Comparison of ENCODE assay signal across 27 cellular contexts in genomic region chrX:1029494-1029893, GRCh38.
"Had no signal": no experiment of that assay in that cellular context is flagged by ENCODE, and none has a peak within 500 bp of the region (broad histone marks: within the 10 kb centered on the region; RNA-seq: fewer than 3 reads in every experiment).

No MANE protein-coding gene starts in this region.

- H3K4me1 ChIP-seq: neural progenitor cell, pancreas, psoas muscle, right lobe of liver, sigmoid colon, suprapubic skin, testis, tibial artery, transverse colon, vagina had no signal

- H3K27me3 ChIP-seq: neural progenitor cell, pancreas, right lobe of liver, sigmoid colon, suprapubic skin, testis, tibial artery, transverse colon, vagina had no signal

- H3K27ac Mint-ChIP-seq: naive thymus-derived CD4-positive, alpha-beta T cell; natural killer cell; stimulated activated memory B cell treated with anti-CD40 and anti-IgM and Interleukin-4, amounts not matched to agents 10 μg/mL and 1 μg/mL and 100 μg/mL, for 72 hours; stimulated activated naive CD8-positive, alpha-beta T cell treated with anti-CD3 and anti-CD28 coated beads, Interleukin-15, amount 100 ng/mL, for 72 hours; type B pancreatic cell had no signal

- H3K27ac ChIP-seq: neural progenitor cell, pancreas, psoas muscle, right lobe of liver, sigmoid colon, suprapubic skin, testis, tibial artery, transverse colon, vagina had no signal

- H3K27me3 Mint-ChIP-seq: stimulated activated naive CD8-positive, alpha-beta T cell treated with anti-CD3 and anti-CD28 coated beads, Interleukin-15, amount 100 ng/mL, for 72 hours had no signal

- H3K4me3 Mint-ChIP-seq: naive thymus-derived CD4-positive, alpha-beta T cell; natural killer cell; nephron progenitor cell; neural progenitor cell; stimulated activated memory B cell treated with anti-CD40 and anti-IgM and Interleukin-4, amounts not matched to agents 10 μg/mL and 1 μg/mL and 100 μg/mL, for 72 hours; stimulated activated naive CD8-positive, alpha-beta T cell treated with anti-CD3 and anti-CD28 coated beads, Interleukin-15, amount 100 ng/mL, for 72 hours; type B pancreatic cell had no signal

- H3K4me1 Mint-ChIP-seq: nephron progenitor cell had no signal

- H3K4me2 ChIP-seq: neural progenitor cell had no signal

- H3K36me3 ChIP-seq: neural progenitor cell, pancreas, right lobe of liver, sigmoid colon, suprapubic skin, tibial artery, transverse colon, vagina had no signal

- ATAC-seq: naive thymus-derived CD4-positive, alpha-beta T cell; natural killer cell; pancreas; psoas muscle; right cardiac atrium; right lobe of liver; stimulated activated memory B cell treated with anti-CD40 and anti-IgM and Interleukin-4, amounts not matched to agents 10 μg/mL and 1 μg/mL and 100 μg/mL, for 72 hours; stimulated activated naive CD8-positive, alpha-beta T cell treated with anti-CD3 and anti-CD28 coated beads, Interleukin-15, amount 100 ng/mL, for 72 hours; stimulated activated naive CD8-positive, alpha-beta T cell treated with anti-CD3 and anti-CD28 coated beads, Interleukin-15, Interleukin-2, amounts not matched to agents 100 U/mL and 50 U/mL, for 24 hours had no signal

- H3K9me3 Mint-ChIP-seq: natural killer cell, neural progenitor cell, type B pancreatic cell had no signal

- H2AFZ ChIP-seq: neural progenitor cell had no signal

- DNase-seq: naive thymus-derived CD4-positive, alpha-beta T cell; natural killer cell; nephron progenitor cell; occipital lobe; pancreas; psoas muscle; right cardiac atrium; right lobe of liver; sigmoid colon; small intestine; stimulated activated CD4-positive, alpha-beta T cell treated with anti-CD3 and anti-CD28 coated beads, Interleukin-15, amount 100 ng/mL, for 24 hours; stimulated activated CD4-positive, alpha-beta T cell treated with anti-CD3 and anti-CD28 coated beads, Interleukin-2, amount 100 ng/mL, for 24 hours; stimulated activated CD4-positive, alpha-beta T cell treated with anti-CD3 and anti-CD28 coated beads, Interleukin-4, amount 100 ng/mL, for 1 hour; stimulated activated CD4-positive, alpha-beta T cell treated with anti-CD3 and anti-CD28 coated beads, Interleukin-4, amount 100 ng/mL, for 4 hours; stimulated activated CD8-positive, alpha-beta memory T cell treated with anti-CD3 and anti-CD28 coated beads, Interleukin-4, amount 100 ng/mL, for 48 hours; stimulated activated naive CD4-positive, alpha-beta T cell; stimulated activated naive CD8-positive, alpha-beta T cell treated with anti-CD3 and anti-CD28 coated beads, Interleukin-15, amount 100 ng/mL, for 72 hours; stimulated activated naive CD8-positive, alpha-beta T cell treated with anti-CD3 and anti-CD28 coated beads, Interleukin-15, Interleukin-2, amounts not matched to agents 100 U/mL and 50 U/mL, for 24 hours; substantia nigra; testis; transverse colon had no signal

- H3K36me3 Mint-ChIP-seq: natural killer cell; neural progenitor cell; stimulated activated memory B cell treated with anti-CD40 and anti-IgM and Interleukin-4, amounts not matched to agents 10 μg/mL and 1 μg/mL and 100 μg/mL, for 72 hours; type B pancreatic cell had no signal

- H3K4me3 ChIP-seq: neural progenitor cell, pancreas, psoas muscle, right lobe of liver, sigmoid colon, suprapubic skin, testis, tibial artery, transverse colon, vagina had no signal
